12 cellular contexts compared by ENCODE assay signal in genomic region chr10:72245949-72246525, GRCh38. TPM values are rescaled to one million over a fixed set of nuclear protein-coding genes. Genes with fewer than 3 reads are reported as not detected.
A peak's percentile ranks its signal among the peaks of the same experiment; 100 is the strongest.
DNase-seq lines count a peak whose midpoint lies in the region; ATAC-seq and TF ChIP-seq lines count a peak whose summit lies in the region.
"Had no signal": no experiment of that assay in that cellular context is flagged by ENCODE, and none has a peak within 500 bp of the region (broad histone marks: within the 10 kb centered on the region; RNA-seq: fewer than 3 reads in every experiment).

No MANE protein-coding gene starts in this region.

- no peaks in the 10 kb centered on the region for H3K9me3 ChIP-seq in HEK293 (ENCODE audit: control insufficient read depth, insufficient read depth, low read depth, low read length)
- H3K9me3 ChIP-seq: body of pancreas had no signal

- CTCF ChIA-PET in HEK293 (lab: Yijun Ruan, JAX), result interaction anchor here (0.6 to 1.2 kb wide), 3 partner anchors 8 to 81 kb away, joined by 3 read pairs; no protein-coding TSS in a partner anchor

- H3K27me3 Mint-ChIP-seq in activated T-helper 17 cell treated with anti-CD3 and anti-CD28 coated beads, Interleukin-2, amount 50 U/mL, for 72 hours, result no peaks in the 10 kb centered on the region

- no peaks in the 10 kb centered on the region for H3K36me3 Mint-ChIP-seq in activated T-helper 17 cell treated with anti-CD3 and anti-CD28 coated beads, Interleukin-2, amount 50 U/mL, for 72 hours (ENCODE audit: low read depth)
- H3K36me3 Mint-ChIP-seq: WTC11 had no signal

- H3K9me3 Mint-ChIP-seq in activated T-helper 17 cell treated with anti-CD3 and anti-CD28 coated beads, Interleukin-2, amount 50 U/mL, for 72 hours, result no peaks in the 10 kb centered on the region
- H3K9me3 Mint-ChIP-seq: WTC11 had no signal

- in situ Hi-C loops in GM13976 (cut with MboI; ENCODE audit: low sequenced_read_pairs, unreplicated experiment), result no loop called here

- POLR2A ChIA-PET in HEK293 (lab: Yijun Ruan, JAX), result interaction anchor here (1.6 to 3.0 kb wide), 3 partner anchors 9 to 29 kb away, joined by 4 to 11 read pairs (median 7); no protein-coding TSS in a partner anchor

- H3K4me1 ChIP-seq in HEK293 (ENCODE audit: control insufficient read depth, insufficient read depth, low read length), result peaks cover 22% of the 10 kb centered on the region

- no peak overlapping the region for H3K4me3 ChIP-seq in HEK293 (ENCODE audit: low read depth, low read length)
- H3K4me3 ChIP-seq: body of pancreas had no signal

- DNase-seq in stimulated activated naive CD8-positive, alpha-beta T cell treated with anti-CD3 and anti-CD28 coated beads, Interleukin-15, Interleukin-2, amounts not matched to agents 100 U/mL and 50 U/mL, for 24 hours, result peak; percentile 43
- DNase-seq in GOT3 (lab: John Stamatoyannopoulos, UW) (no peak), NCI-H146 treated with DMSO at 0.1 percent for 48 hours (lab: John Stamatoyannopoulos, UW; ENCODE audit: unreplicated experiment) (no peak), GM13976 (ENCODE audit: low spot score) (no peak)
- DNase-seq: body of pancreas, hippocampal formation, Kasumi-1 had no signal

- H3K36me3 ChIP-seq in HEK293 (ENCODE audit: control insufficient read depth in 2 of 2, insufficient read depth in 1 of 2, low read length in 2 of 2), result no peaks in the 10 kb centered on the region

- H3K27ac ChIP-seq in HEK293 (ENCODE audit: extremely low read depth, low read depth, low read length), result peak overlapping the region; percentile 90
- H3K27ac ChIP-seq in layer of hippocampus (ENCODE audit: low read depth, low read length), result peak overlapping the region; percentile 61

- no peak for ATAC-seq in activated T-helper 17 cell treated with anti-CD3 and anti-CD28 coated beads, Interleukin-2, amount 50 U/mL, for 72 hours (replicated peaks)
- no peak for ATAC-seq in stimulated activated naive CD8-positive, alpha-beta T cell treated with anti-CD3 and anti-CD28 coated beads, Interleukin-15, Interleukin-2, amounts not matched to agents 100 U/mL and 50 U/mL, for 24 hours
- no peak for ATAC-seq in HG03159 (IDR thresholded peaks at IDR 0.05; ENCODE audit: unreplicated experiment)
- ATAC-seq: body of pancreas, WTC11 had no signal

- TF ChIP-seq CTCF in HEK293 (tag by site-specific recombination; IDR thresholded peaks at IDR 0.05) (no peak), GM13976 (IDR thresholded peaks at IDR 0.05; ENCODE audit: borderline replicate concordance, control extremely low read depth, extremely low read depth, insufficient read depth, missing control alignments) (no peak)

- H3K4me3 Mint-ChIP-seq in activated T-helper 17 cell treated with anti-CD3 and anti-CD28 coated beads, Interleukin-2, amount 50 U/mL, for 72 hours, result peak overlapping the region; percentile 5
- H3K4me3 Mint-ChIP-seq: WTC11 had no signal

- no peak overlapping the region for H3K27ac Mint-ChIP-seq in activated T-helper 17 cell treated with anti-CD3 and anti-CD28 coated beads, Interleukin-2, amount 50 U/mL, for 72 hours
- H3K27ac Mint-ChIP-seq: WTC11 had no signal

- H3K4me1 Mint-ChIP-seq in activated T-helper 17 cell treated with anti-CD3 and anti-CD28 coated beads, Interleukin-2, amount 50 U/mL, for 72 hours, result peaks cover 31% of the 10 kb centered on the region

- no peaks in the 10 kb centered on the region for H3K27me3 ChIP-seq in layer of hippocampus (ENCODE audit: control insufficient read depth, insufficient read depth, low read length)
- H3K27me3 ChIP-seq: body of pancreas had no signal

TF ChIP-seq in HEK293, 187 proteins besides CTCF, POLR2A, EP300 and RAD21 (continues in another document):
- TF ChIP-seq KLF9 (tag by site-specific recombination; IDR thresholded peaks at IDR 0.05; ENCODE audit: low read depth) (no peak), SCRT1 (tag by site-specific recombination; IDR thresholded peaks at IDR 0.05; ENCODE audit: borderline replicate concordance) (no peak), ZFHX2 (tag by site-specific recombination; conservative IDR thresholded peaks at IDR 0.05) (peak; percentile 83), ZNF514 (tag by site-specific recombination; IDR thresholded peaks at IDR 0.05) (no peak), ZNF23 (tag by site-specific recombination; IDR thresholded peaks at IDR 0.05; ENCODE audit: borderline replicate concordance) (no peak), KLF17 (tag by site-specific recombination; IDR thresholded peaks at IDR 0.05) (no peak), ZNF707 (tag by site-specific recombination; IDR thresholded peaks at IDR 0.05) (no peak), PRDM10 (tag by site-specific recombination; IDR thresholded peaks at IDR 0.05) (peak; percentile 96), ZNF266 (tag by site-specific recombination; IDR thresholded peaks at IDR 0.05; ENCODE audit: low read depth) (no peak), ZNF747 (tag by site-specific recombination; IDR thresholded peaks at IDR 0.05) (no peak), PRDM1 (tag by site-specific recombination; IDR thresholded peaks at IDR 0.05) (no peak), ZNF341 (tag by site-specific recombination; IDR thresholded peaks at IDR 0.05; ENCODE audit: low read depth) (no peak), REPIN1 (tag by site-specific recombination; IDR thresholded peaks at IDR 0.05; ENCODE audit: low read depth) (no peak), FEZF1 (tag by site-specific recombination; IDR thresholded peaks at IDR 0.05) (no peak), EGR2 (tag by site-specific recombination; IDR thresholded peaks at IDR 0.05; ENCODE audit: low read depth) (peak; percentile 77), REST (tag by site-specific recombination; IDR thresholded peaks at IDR 0.05) (peak; percentile 52), ZNF600 (tag by site-specific recombination; IDR thresholded peaks at IDR 0.05) (0 out of 2 replicates have a peak, but pooled peaks have one; percentile 14)

RNA-seq across cellular contexts. Expression of gene DDIT4, which starts 27.7 kb away (rescaled TPM):
- 1,000 to 10,000 TPM in 1 of 2 donors, 100 to 1,000 TPM in 1; 746 to 1,569 TPM for total RNA-seq in activated T-helper 17 cell treated with anti-CD3 and anti-CD28 coated beads, Interleukin-2, amount 50 U/mL, for 72 hours

RNA-seq across cellular contexts. Expression of gene ASCC1, which starts 30.0 kb away (rescaled TPM):
- total RNA-seq in activated T-helper 17 cell treated with anti-CD3 and anti-CD28 coated beads, Interleukin-2, amount 50 U/mL, for 72 hours, result 10 to 100 TPM; 44.0 to 48.6 TPM

RNA-seq across cellular contexts. Expression of gene ANAPC16, which starts 30.2 kb away (rescaled TPM):
- total RNA-seq in activated T-helper 17 cell treated with anti-CD3 and anti-CD28 coated beads, Interleukin-2, amount 50 U/mL, for 72 hours, result 100 to 1,000 TPM in 1 of 2 donors, 10 to 100 TPM in 1; 74.3 to 119 TPM
